In the genomic region with DNA sequence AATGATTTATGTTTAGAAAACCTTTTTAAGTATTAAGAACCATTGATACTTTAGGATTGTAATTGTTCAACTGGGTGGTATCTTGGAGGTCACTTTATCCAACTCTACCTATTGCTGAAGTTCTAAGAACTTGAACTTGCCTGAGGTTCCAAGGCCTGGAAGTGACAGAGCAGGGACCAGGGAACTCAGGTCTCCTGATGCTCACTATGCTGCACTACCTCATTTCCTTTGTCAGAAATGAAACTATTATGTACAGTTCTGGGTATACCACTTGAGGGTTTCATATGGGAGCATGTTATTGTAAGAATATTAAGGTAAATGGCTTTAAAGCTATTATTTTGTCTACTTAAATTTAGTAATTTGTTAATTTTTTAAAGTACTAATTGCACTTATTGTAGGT, we compare ENCODE assay signal across 9 cellular contexts. TPM values are rescaled to one million over a fixed set of nuclear protein-coding genes. Genes with fewer than 3 reads are reported as not detected.
A peak's percentile ranks its signal among the peaks of the same experiment; 100 is the strongest.
DNase-seq lines count a peak whose midpoint lies in the region; ATAC-seq, FAIRE-seq and TF ChIP-seq lines count a peak whose summit lies in the region.
"Had no signal": no experiment of that assay in that cellular context is flagged by ENCODE, and none has a peak within 500 bp of the region (broad histone marks: within the 10 kb centered on the region; RNA-seq: fewer than 3 reads in every experiment).

No MANE protein-coding gene starts in this region.

- peak; percentile 14 for FAIRE-seq in GM12892 (lab: Jason Lieb, UNC)

- dilution Hi-C loops in IMR-90 (cut with HindIII; ENCODE audit: low sequenced_read_pairs, unreplicated experiment), result no loop called here

- H3K23ac ChIP-seq in IMR-90 (ENCODE audit: low read depth, low read length), result peak overlapping the region; percentile 53

- peaks cover 5% of the 10 kb centered on the region; the same call in 1 of the 2 replicates for H3K9me1 ChIP-seq in IMR-90 (ENCODE audit: insufficient read depth, low read length)

- H2AFZ ChIP-seq in IMR-90 (replicated peaks; ENCODE audit: low read length, poor library complexity), result no peak overlapping the region

- CTCF ChIA-PET in IMR-90 (lab: Yijun Ruan, JAX), result no interaction called here

- ATAC-seq in GM21390 (IDR thresholded peaks at IDR 0.05; ENCODE audit: unreplicated experiment) (peak; percentile 36), IMR-90 (ENCODE audit: low read depth) (no peak)

- H3K4ac ChIP-seq in IMR-90 (ENCODE audit: low read depth, low read length), result no peak overlapping the region

- POLR2A ChIA-PET in IMR-90 (lab: Charles Lee; ENCODE audit: unreplicated experiment), result interaction anchor here (0.6 kb wide), 1 partner anchor 460 kb away, joined by 3 read pairs; no protein-coding TSS in a partner anchor

- H3K18ac ChIP-seq in IMR-90 (ENCODE audit: low read depth, low read length), result no peak overlapping the region

- in situ Hi-C loops in IMR-90 (cut with MboI; ENCODE audit: low sequenced_read_pairs), result no loop called here

- H3K9ac ChIP-seq in IMR-90 (ENCODE audit: low read depth, low read length), result peak overlapping the region; percentile 27; the same call in 1 of the 2 replicates

- no peak overlapping the region for H4K5ac ChIP-seq in IMR-90 (ENCODE audit: low read depth, low read length)

- H3K4me1 ChIP-seq in IMR-90 (ENCODE audit: control insufficient read depth, insufficient read depth, low read length), result peaks cover 2% of the 10 kb centered on the region; the same call in 1 of the 2 replicates

- peaks cover 4 to 31% of the 10 kb centered on the region in 2 experiments; a peak in 2 of 4 replicates for H3K79me1 ChIP-seq in IMR-90 (ENCODE audit: low read depth in 1 of 2, low read length in 2 of 2)

- H3K36me3 ChIP-seq in IMR-90 (ENCODE audit: control insufficient read depth, insufficient read depth, low read length), result peaks cover 4% of the 10 kb centered on the region; the same call in 1 of the 2 replicates

- H3K9me3 ChIP-seq in IMR-90 (ENCODE audit: control insufficient read depth, insufficient read depth, low read length), result no peaks in the 10 kb centered on the region

- H3K27ac ChIP-seq in IMR-90 (ENCODE audit: insufficient read depth, low read length) (no peak overlapping the region; the same call in 1 of the 2 replicates), coronary artery (no peak overlapping the region)

- no peak overlapping the region for H2AK9ac ChIP-seq in IMR-90 (replicated peaks; ENCODE audit: low read depth, low read length, poor library complexity)

- no peak overlapping the region for H4K8ac ChIP-seq in IMR-90 (ENCODE audit: low read depth in 2 of 2, low read length in 2 of 2)

- H2AK5ac ChIP-seq in IMR-90 (ENCODE audit: low read depth, low read length), result 0 out of 2 replicates have a peak overlapping the region, but pooled peaks have one; percentile 63

- H3K56ac ChIP-seq in IMR-90 (ENCODE audit: extremely low read depth, insufficient read depth, low read length), result no peak overlapping the region

- DNase-seq in GM12892 (ENCODE audit: insufficient read length) (no peak), IMR-90 (no peak), fibroblast of the aortic adventitia (ENCODE audit: low read depth) (no peak), DMS79 (lab: John Stamatoyannopoulos, UW) (no peak), NCI-H345 (lab: John Stamatoyannopoulos, UW) (no peak), coronary artery (ENCODE audit: low spot score) (no peak), NCI-H2171 (lab: John Stamatoyannopoulos, UW) (no peak)
- DNase-seq: NCI-H1694 had no signal

- H3K4me2 ChIP-seq in IMR-90 (ENCODE audit: low read depth, low read length), result peak overlapping the region; percentile 73

- no TSS peak for BruUV-seq in IMR-90 (replicated peaks; lab: Mats Ljungman, UMichigan)

- TF ChIP-seq CTCF in IMR-90 (conservative IDR thresholded peaks at IDR 0.05; ENCODE audit: low read depth, low read length) (no peak), fibroblast of the aortic adventitia (IDR thresholded peaks at IDR 0.05; ENCODE audit: insufficient read depth, low read length) (no peak), coronary artery (IDR thresholded peaks at IDR 0.05) (no peak)

- H2BK15ac ChIP-seq in IMR-90 (ENCODE audit: low read depth, low read length), result no peak overlapping the region

- H3K14ac ChIP-seq in IMR-90 (replicated peaks; ENCODE audit: low read depth, low read length), result no peak overlapping the region

- H4K91ac ChIP-seq in IMR-90 (ENCODE audit: insufficient read depth, low read depth, low read length), result no peak overlapping the region

- no peak overlapping the region for H2BK120ac ChIP-seq in IMR-90 (ENCODE audit: low read depth, low read length)

- H3K4me3 ChIP-seq in IMR-90 (ENCODE audit: insufficient read depth, low read depth, low read length) (no peak overlapping the region), fibroblast of the aortic adventitia (ENCODE audit: low read depth, low read length) (peak overlapping the region; percentile 41), coronary artery (no peak overlapping the region)

- no peak overlapping the region for H2BK5ac ChIP-seq in IMR-90 (ENCODE audit: low read depth, low read length, poor library complexity, severe bottlenecking)

- TF ChIP-seq POLR2A in GM12892 (IDR thresholded peaks at IDR 0.05; ENCODE audit: low read depth, low read length) (no peak), IMR-90 (IDR thresholded peaks at IDR 0.05; ENCODE audit: low read depth, low read length) (no peak)

- H4K20me1 ChIP-seq in IMR-90 (ENCODE audit: insufficient read depth, low read length), result peaks cover 7% of the 10 kb centered on the region; the same call in 1 of the 2 replicates

- intact Hi-C loops in IMR-90 (cut with micrococcal nuclease), result loop anchor here (5.0 kb wide), 1 partner anchor 248 kb away; no protein-coding TSS in a partner anchor

- no peaks in the 10 kb centered on the region for H3K27me3 ChIP-seq in IMR-90 (ENCODE audit: control insufficient read depth, insufficient read depth, low read length)

- no peak for TF ChIP-seq RAD21 in IMR-90 (IDR thresholded peaks at IDR 0.05; ENCODE audit: low read length)

- H2BK20ac ChIP-seq in IMR-90 (ENCODE audit: low read depth, low read length), result no peak overlapping the region

TF ChIP-seq in IMR-90, 13 proteins besides CTCF, POLR2A, EP300 and RAD21:
- TF ChIP-seq MXI1 (IDR thresholded peaks at IDR 0.05; ENCODE audit: borderline replicate concordance, low read depth, low read length) (no peak), RFX5 (IDR thresholded peaks at IDR 0.05; ENCODE audit: low read depth, low read length) (no peak), BHLHE40 (IDR thresholded peaks at IDR 0.05; ENCODE audit: low read depth, low read length) (no peak), CEBPB (IDR thresholded peaks at IDR 0.05; ENCODE audit: low read depth, low read length) (no peak), CHD1 (IDR thresholded peaks at IDR 0.05; ENCODE audit: low read depth, low read length) (no peak), MAZ (IDR thresholded peaks at IDR 0.05; ENCODE audit: borderline replicate concordance, low read depth, low read length) (no peak), NFE2L2 (IDR thresholded peaks at IDR 0.05; ENCODE audit: low read depth, low read length) (no peak), FOS (IDR thresholded peaks at IDR 0.05; ENCODE audit: low read depth, low read length) (no peak), RCOR1 (IDR thresholded peaks at IDR 0.05; ENCODE audit: insufficient replicate concordance, low read length) (no peak), ELK1 (IDR thresholded peaks at IDR 0.05; ENCODE audit: borderline replicate concordance, low read depth, low read length) (no peak), SMC3 (IDR thresholded peaks at IDR 0.05; ENCODE audit: low read depth, low read length) (no peak), MAFK (IDR thresholded peaks at IDR 0.05; ENCODE audit: low read depth, low read length) (no peak)
- TF ChIP-seq, protein P1, sequence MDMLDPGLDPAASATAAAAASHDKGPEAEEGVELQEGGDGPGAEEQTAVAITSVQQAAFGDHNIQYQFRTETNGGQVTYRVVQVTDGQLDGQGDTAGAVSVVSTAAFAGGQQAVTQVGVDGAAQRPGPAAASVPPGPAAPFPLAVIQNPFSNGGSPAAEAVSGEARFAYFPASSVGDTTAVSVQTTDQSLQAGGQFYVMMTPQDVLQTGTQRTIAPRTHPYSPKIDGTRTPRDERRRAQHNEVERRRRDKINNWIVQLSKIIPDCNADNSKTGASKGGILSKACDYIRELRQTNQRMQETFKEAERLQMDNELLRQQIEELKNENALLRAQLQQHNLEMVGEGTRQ (IDR thresholded peaks at IDR 0.05; ENCODE audit: low read depth, low read length), result no peak

RNA-seq across cellular contexts. Expression of gene MBD5, which starts 3.0 kb away (rescaled TPM):
- 25.1 TPM for polyA plus RNA-seq in GM12892 (2012; ENCODE audit: missing spikeins)
- total RNA-seq in IMR-90 (2012; rRNA removed) (14.2 and 17.5 TPM in 2 replicates), fibroblast of the aortic adventitia (ENCODE audit: low replicate concordance) (41.4 and 47.0 TPM in 2 replicates)
- polyA plus RNA-seq in IMR-90 (2012; rRNA removed), result 9.8 and 10.3 TPM in 2 replicates
- polyA plus RNA-seq in IMR-90 (2012; cell fraction: cytosol; rRNA removed), result 4.1 and 4.6 TPM in 2 replicates
- polyA plus RNA-seq in IMR-90 (2012; cell fraction: nucleus; rRNA removed; ENCODE audit: low replicate concordance), result 9.1 and 19.6 TPM in 2 replicates

RNA-seq across cellular contexts. Expression of gene ORC4, which starts 3.3 kb away (rescaled TPM):
- 45.6 TPM for polyA plus RNA-seq in GM12892 (2012; ENCODE audit: missing spikeins)
- total RNA-seq in IMR-90 (2012; rRNA removed) (23.5 and 63.9 TPM in 2 replicates), fibroblast of the aortic adventitia (ENCODE audit: low replicate concordance) (16.4 and 71.4 TPM in 2 replicates)
- 9.3 and 20.6 TPM in 2 replicates for polyA plus RNA-seq in IMR-90 (2012; rRNA removed)
- 9.6 TPM in 2 replicates for polyA plus RNA-seq in IMR-90 (2012; cell fraction: cytosol; rRNA removed)
- 6.6 and 28.3 TPM in 2 replicates for polyA plus RNA-seq in IMR-90 (2012; cell fraction: nucleus; rRNA removed; ENCODE audit: low replicate concordance)
